21 cellular contexts compared by ENCODE assay signal in the genomic region with DNA sequence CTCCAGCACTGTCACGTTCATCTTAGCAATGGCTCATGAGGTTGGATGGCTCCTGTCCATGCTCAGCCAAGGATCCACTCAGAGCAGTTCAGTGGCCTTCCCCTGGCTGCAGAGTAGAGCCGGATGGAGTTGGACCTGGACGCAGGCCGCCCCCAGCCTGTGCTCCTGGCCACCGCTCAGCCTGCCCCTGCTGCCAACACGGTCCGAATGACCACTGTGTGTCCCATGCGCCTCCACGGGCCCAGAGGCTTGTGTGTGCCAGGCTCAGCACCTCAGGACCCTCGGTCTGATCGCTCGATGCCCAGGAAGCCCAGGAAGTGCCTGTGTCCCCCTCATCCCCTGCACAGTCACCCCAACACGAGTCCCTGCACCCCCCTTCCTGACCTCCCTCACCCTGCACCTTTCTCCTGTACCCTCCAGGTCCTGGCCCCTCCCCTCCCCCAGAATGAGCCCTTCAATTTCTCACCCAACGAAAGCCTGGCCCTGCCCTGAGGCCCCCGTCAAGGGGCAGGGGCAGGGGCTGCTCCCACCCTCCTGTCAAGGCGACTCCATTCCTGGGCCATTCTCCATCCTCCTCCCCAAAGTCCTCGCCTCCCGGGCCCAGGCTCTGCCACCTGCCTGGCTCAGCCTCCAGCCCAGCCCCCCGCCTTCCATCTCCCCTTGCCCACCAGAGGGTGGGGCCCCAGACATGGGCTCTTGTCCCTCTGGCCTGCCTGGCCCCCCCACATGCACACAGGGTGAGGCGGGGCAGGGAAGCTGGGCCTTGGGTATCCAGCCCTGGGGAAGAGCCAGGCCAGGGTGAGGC.
A peak's percentile ranks its signal among the peaks of the same experiment; 100 is the strongest.
DNase-seq lines count a peak whose midpoint lies in the region; ATAC-seq and TF ChIP-seq lines count a peak whose summit lies in the region.
"Had no signal": no experiment of that assay in that cellular context is flagged by ENCODE, and none has a peak within 500 bp of the region (broad histone marks: within the 10 kb centered on the region; RNA-seq: fewer than 3 reads in every experiment).

No MANE protein-coding gene starts in this region.

- H3K9me3 Mint-ChIP-seq in CD14-positive monocyte (peaks cover 0 to 6% (median 0%) of the 10 kb centered on the region in 7 donors), endothelial cell (ENCODE audit: unreplicated experiment) (no peaks in the 10 kb centered on the region)
- H3K9me3 Mint-ChIP-seq: HFFc6 had no signal

- H3K4me3 ChIP-seq in left ventricle myocardium inferior (no peak overlapping the region), neuronal stem cell (ENCODE audit: low read length in 2 of 2) (peak overlapping the region in 1 of 2 donors; percentile 19), SJCRH30 (no peak overlapping the region)

- no peaks in the 10 kb centered on the region for H3K36me3 Mint-ChIP-seq in CD14-positive monocyte
- no peaks in the 10 kb centered on the region for H3K36me3 Mint-ChIP-seq in endothelial cell (ENCODE audit: low read depth, unreplicated experiment)

- no peak overlapping the region for H4K8ac ChIP-seq in neuronal stem cell (ENCODE audit: low read depth, low read length)

- H4K91ac ChIP-seq in neuronal stem cell (ENCODE audit: low read depth, low read length, poor library complexity) = no peak overlapping the region

- peak overlapping the region; percentile 94 for H3K14ac ChIP-seq in neuronal stem cell (ENCODE audit: low read length)

- H3K27me3 ChIP-seq in left ventricle myocardium inferior (ENCODE audit: low read depth) (peaks cover 94% of the 10 kb centered on the region), neuronal stem cell (ENCODE audit: control insufficient read depth in 3 of 3, insufficient read depth in 3 of 3, low read depth in 1 of 3, low read length in 3 of 3) (peaks cover 0 to 67% (median 19%) of the 10 kb centered on the region in 3 experiments), SJCRH30 (peaks cover 40% of the 10 kb centered on the region)

- H2BK120ac ChIP-seq in neuronal stem cell (ENCODE audit: low read depth, low read length) = no peak overlapping the region

- H2BK5ac ChIP-seq in neuronal stem cell (ENCODE audit: low read length) = peak overlapping the region; percentile 60

- H3K4me3 Mint-ChIP-seq in CD14-positive monocyte (no peak overlapping the region), endothelial cell (ENCODE audit: unreplicated experiment) (no peak overlapping the region)
- H3K4me3 Mint-ChIP-seq: HFFc6 had no signal

- DNase-seq in CD14-positive monocyte (ENCODE audit: low spot score) (peak; percentile 24), G401 (ENCODE audit: low spot score) (peak; percentile 50), left ventricle myocardium inferior (peak; percentile 9), neuronal stem cell (ENCODE audit: low spot score) (no peak), endothelial cell (ENCODE audit: low spot score) (no peak), SJCRH30 (no peak)
- DNase-seq: AML-193; DMS79; HFFc6; IMR-90; NCI-H1436; NCI-H2029; NCI-H2171; NCI-H446; NCI-H69; NK-92 treated with Interleukin-12 subunit alpha and Interleukin-12 subunit beta, amount 100 ng/mL, for 24 hours; OCI-M1; SIG-M5 had no signal

- H3K9ac ChIP-seq in neuronal stem cell (ENCODE audit: low read depth, low read length, poor library complexity) = no peak overlapping the region

- H3K27ac ChIP-seq in left ventricle myocardium inferior (replicated peaks) = no peak overlapping the region
- H3K27ac ChIP-seq in neuronal stem cell (replicated peaks; ENCODE audit: low read length) = no peak overlapping the region
- no peak overlapping the region for H3K27ac ChIP-seq in SJCRH30
- H3K27ac ChIP-seq: C4-2B, HL-60 had no signal

- peak overlapping the region; percentile 94 for H3K18ac ChIP-seq in neuronal stem cell (ENCODE audit: low read length)

- no peak overlapping the region for H3K4ac ChIP-seq in neuronal stem cell (ENCODE audit: low read length)

- H3K27me3 Mint-ChIP-seq in CD14-positive monocyte (ENCODE audit: low read depth in 3 of 3) (peaks cover 9 to 20% (median 13%) of the 10 kb centered on the region in 3 donors), endothelial cell (ENCODE audit: unreplicated experiment) (peaks cover 17% of the 10 kb centered on the region)

- peak overlapping the region; percentile 41 for H2BK12ac ChIP-seq in neuronal stem cell (ENCODE audit: low read length)

- H3K79me1 ChIP-seq in neuronal stem cell (ENCODE audit: low read depth, low read length) = peaks cover 8% of the 10 kb centered on the region

- no peaks in the 10 kb centered on the region for H3K4me1 ChIP-seq in left ventricle myocardium inferior
- H3K4me1 ChIP-seq in neuronal stem cell (ENCODE audit: control insufficient read depth in 2 of 2, insufficient read depth in 1 of 2, low read depth in 1 of 2, low read length in 2 of 2) = peaks cover 4 to 7% of the 10 kb centered on the region in 2 donors
- H3K4me1 ChIP-seq in SJCRH30 = no peaks in the 10 kb centered on the region

- H3K4me2 ChIP-seq in neuronal stem cell (ENCODE audit: insufficient read depth, low read length, poor library complexity, severe bottlenecking) = no peak overlapping the region

- intact Hi-C loops in CD14-positive monocyte (cut with micrococcal nuclease) = no loop called here
- intact Hi-C loops in left ventricle myocardium inferior (cut with micrococcal nuclease) = no loop called here

- peak overlapping the region; percentile 58 for H2BK15ac ChIP-seq in neuronal stem cell (ENCODE audit: low read length)

- H3K27ac Mint-ChIP-seq in CD14-positive monocyte (no peak overlapping the region), endothelial cell (ENCODE audit: unreplicated experiment) (no peak overlapping the region)
- H3K27ac Mint-ChIP-seq: HFFc6 had no signal

- no peaks in the 10 kb centered on the region for H3K4me1 Mint-ChIP-seq in CD14-positive monocyte
- no peaks in the 10 kb centered on the region for H3K4me1 Mint-ChIP-seq in endothelial cell (ENCODE audit: unreplicated experiment)

- peak overlapping the region; percentile 51 for H3K23ac ChIP-seq in neuronal stem cell (ENCODE audit: low read depth, low read length, poor library complexity)

- ATAC-seq in HG02885 (IDR thresholded peaks at IDR 0.05; ENCODE audit: poor library complexity, unreplicated experiment) = no peak

- H3K36me3 ChIP-seq in left ventricle myocardium inferior (no peaks in the 10 kb centered on the region), neuronal stem cell (replicated peaks in 1 of 2; ENCODE audit: control insufficient read depth in 2 of 2, insufficient read depth in 2 of 2, low read length in 2 of 2) (no peaks in the 10 kb centered on the region), SJCRH30 (no peaks in the 10 kb centered on the region)

- no peak overlapping the region for H2AFZ ChIP-seq in neuronal stem cell (ENCODE audit: low read length)

- H2AK5ac ChIP-seq in neuronal stem cell (ENCODE audit: low read depth, low read length) = peak overlapping the region; percentile 70

- WGBS in neuronal stem cell (ENCODE audit: extremely low coverage in 2 of 2, insufficient read length in 2 of 2, insufficient replicate concordance in 1 of 2), 2 donors = no CpG with 5 or more reads among the region's 20 CpGs

- in situ Hi-C loops in G401 (cut with HindIII; ENCODE audit: low sequenced_read_pairs) = no loop called here

- H3K9me3 ChIP-seq in left ventricle myocardium inferior (replicated peaks) (peaks cover 15% of the 10 kb centered on the region), neuronal stem cell (replicated peaks in 1 of 2; ENCODE audit: control insufficient read depth in 2 of 2, insufficient read depth in 1 of 2, low read depth in 1 of 2, low read length in 2 of 2) (no peaks in the 10 kb centered on the region), SJCRH30 (replicated peaks) (no peaks in the 10 kb centered on the region)

- TF ChIP-seq CTCF in CD14-positive monocyte (IDR thresholded peaks at IDR 0.05) = no peak
- TF ChIP-seq CTCF in left ventricle myocardium inferior (IDR thresholded peaks at IDR 0.05; ENCODE audit: borderline replicate concordance) = no peak
- no peak for TF ChIP-seq CTCF in endothelial cell (IDR thresholded peaks at IDR 0.05; ENCODE audit: unreplicated experiment)

Comparison
In these comparisons a context has a peak if more than half of its experiments do, and no peak if none do; other contexts are left out.
1. DNase-seq: peak in CD14-positive monocyte (single experiment), G401 (single experiment) and left ventricle myocardium inferior (single experiment); none in neuronal stem cell (single experiment), endothelial cell (single experiment) and SJCRH30 (0 of 2).